ENCODE assay signal across 16 cellular contexts in genomic region chr13:32075150-32075851, GRCh38.
"Had no signal": no experiment of that assay in that cellular context is flagged by ENCODE, and none has a peak within 500 bp of the region (broad histone marks: within the 10 kb centered on the region; RNA-seq: fewer than 3 reads in every experiment).

No MANE protein-coding gene starts in this region.

- H3K27me3 Mint-ChIP-seq: activated naive CD8-positive, alpha-beta T cell treated with anti-CD3 and anti-CD28 coated beads, Interleukin-2, amount 50 U/mL, for 24 hours; natural killer cell treated with Interleukin-12 subunit alpha and Interleukin-12 subunit beta and Interleukin-15 and Interleukin-18, amount 100 ng/mL, for 72 hours had no signal

- H3K9me3 Mint-ChIP-seq: activated T-helper 1 cell treated with anti-CD3 and anti-CD28 coated beads, Interleukin-12 subunit alpha, Interleukin-12 subunit beta, Interleukin-2, Interleukin-4 antibody, amounts not matched to agents 30 ng/mL and 10 ng/mL and 1 ng/mL, durations not matched to agents 14 hours and 24 hours and 36 hours; natural killer cell treated with Interleukin-12 subunit alpha and Interleukin-12 subunit beta and Interleukin-15 and Interleukin-18, amount 100 ng/mL, for 72 hours had no signal

- H3K4me3 Mint-ChIP-seq: activated CD8-positive, alpha-beta T cell treated with anti-CD3 and anti-CD28 coated beads, Interleukin-2, amount 10 ng/mL, durations not matched to agents 7 days and 5 days; activated naive CD8-positive, alpha-beta T cell treated with anti-CD3 and anti-CD28 coated beads, Interleukin-2, amount 50 U/mL, for 24 hours; activated T-helper 1 cell treated with anti-CD3 and anti-CD28 coated beads, Interleukin-12 subunit alpha, Interleukin-12 subunit beta, Interleukin-2, Interleukin-4 antibody, amounts not matched to agents 30 ng/mL and 10 ng/mL and 1 ng/mL, durations not matched to agents 14 hours and 24 hours and 36 hours; natural killer cell treated with Interleukin-12 subunit alpha and Interleukin-12 subunit beta and Interleukin-15 and Interleukin-18, amount 100 ng/mL, for 72 hours had no signal

- H3K36me3 Mint-ChIP-seq: natural killer cell treated with Interleukin-12 subunit alpha and Interleukin-12 subunit beta and Interleukin-15 and Interleukin-18, amount 100 ng/mL, for 72 hours had no signal

- H3K4me1 Mint-ChIP-seq: activated naive CD8-positive, alpha-beta T cell treated with anti-CD3 and anti-CD28 coated beads, Interleukin-2, amount 50 U/mL, for 24 hours had no signal

- DNase-seq: activated CD4-positive, alpha-beta T cell treated with anti-CD3 and anti-CD28 coated beads for 4 hours; activated CD8-positive, alpha-beta memory T cell treated with anti-CD3 and anti-CD28 coated beads, Interleukin-2, amount 50 U/mL, for 48 hours; activated CD8-positive, alpha-beta T cell treated with anti-CD3 and anti-CD28 coated beads, Interleukin-2, amount 10 ng/mL, durations not matched to agents 7 days and 5 days; activated naive CD4-positive, alpha-beta T cell treated with Interleukin-2 at 50 U/mL for 16 hours; activated naive CD8-positive, alpha-beta T cell treated with anti-CD3 and anti-CD28 coated beads, Interleukin-2, amount 50 U/mL, for 24 hours; effector CD4-positive, alpha-beta T cell; foreskin melanocyte; head of caudate nucleus; nucleus accumbens; psoas muscle; stimulated activated CD4-positive, alpha-beta T cell treated with anti-CD3 and anti-CD28 coated beads, Interleukin-2, amount 100 ng/mL, for 24 hours; stimulated activated naive CD4-positive, alpha-beta T cell treated with Interleukin-2 at 50 U/mL for 16 hours; T1000; trophoblast cell had no signal

- H3K27ac Mint-ChIP-seq: activated CD8-positive, alpha-beta T cell treated with anti-CD3 and anti-CD28 coated beads, Interleukin-2, amount 10 ng/mL, durations not matched to agents 7 days and 5 days; activated naive CD8-positive, alpha-beta T cell treated with anti-CD3 and anti-CD28 coated beads, Interleukin-2, amount 50 U/mL, for 24 hours; activated T-helper 1 cell treated with anti-CD3 and anti-CD28 coated beads, Interleukin-12 subunit alpha, Interleukin-12 subunit beta, Interleukin-2, Interleukin-4 antibody, amounts not matched to agents 30 ng/mL and 10 ng/mL and 1 ng/mL, durations not matched to agents 14 hours and 24 hours and 36 hours; natural killer cell treated with Interleukin-12 subunit alpha and Interleukin-12 subunit beta and Interleukin-15 and Interleukin-18, amount 100 ng/mL, for 72 hours had no signal
